19 cellular contexts compared by ENCODE assay signal in the genomic region with DNA sequence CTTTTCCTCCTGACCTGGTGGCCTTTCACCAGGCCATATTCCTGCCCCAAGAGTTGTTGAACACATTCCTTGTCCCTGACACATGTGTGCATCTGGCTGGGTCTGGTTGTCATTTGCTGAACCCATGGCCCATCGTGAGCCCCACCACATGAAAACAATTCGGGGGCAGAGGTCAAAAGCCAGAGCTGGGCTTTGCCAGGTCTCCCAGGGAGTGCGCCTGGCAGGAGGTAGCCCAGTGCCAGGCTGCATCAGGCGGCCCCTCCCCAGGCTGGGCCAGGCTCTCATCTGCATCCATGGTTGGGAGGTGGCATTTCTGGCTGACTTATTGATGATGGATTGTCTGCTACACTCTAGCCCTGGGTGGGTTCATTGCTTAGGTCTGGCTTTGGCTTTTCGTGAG. TPM values are rescaled to one million over a fixed set of nuclear protein-coding genes. Genes with fewer than 3 reads are reported as not detected.
"Had no signal": no experiment of that assay in that cellular context is flagged by ENCODE, and none has a peak within 500 bp of the region (broad histone marks: within the 10 kb centered on the region; RNA-seq: fewer than 3 reads in every experiment).

No MANE protein-coding gene starts in this region.

- H3K27ac Mint-ChIP-seq: activated CD4-positive, alpha-beta T cell treated with anti-CD3 and anti-CD28 coated beads, Interleukin-2, amount 10 ng/mL, durations not matched to agents 7 days and 5 days; activated naive CD4-positive, alpha-beta T cell treated with anti-CD3 and anti-CD28 coated beads, Interleukin-2, amount 10 ng/mL, durations not matched to agents 7 days and 5 days; activated T-helper 2 cell treated with anti-CD3 and anti-CD28 coated beads, Interferon-gamma antibody, Interleukin-2, Interleukin-4, amounts not matched to agents 10 μg/mL and 5 μg/mL and 100 μg/mL, durations not matched to agents 14 hours and 24 hours and 36 hours had no signal

- H3K4me1 ChIP-seq: thyroid gland had no signal

- ATAC-seq: gastroesophageal sphincter; naive thymus-derived CD4-positive, alpha-beta T cell had no signal

- H3K27ac ChIP-seq: epithelial cell of prostate, gastroesophageal sphincter, ovary, thyroid gland had no signal

- H3K36me3 Mint-ChIP-seq: activated naive CD4-positive, alpha-beta T cell treated with anti-CD3 and anti-CD28 coated beads, Interleukin-2, amount 10 ng/mL, durations not matched to agents 7 days and 5 days; naive thymus-derived CD4-positive, alpha-beta T cell had no signal

- H3K4me2 ChIP-seq: SK-N-SH had no signal

- H3K27me3 Mint-ChIP-seq: activated CD4-positive, alpha-beta T cell treated with anti-CD3 and anti-CD28 coated beads, Interleukin-2, amount 10 ng/mL, durations not matched to agents 7 days and 5 days had no signal

- H3K4me3 Mint-ChIP-seq: activated CD4-positive, alpha-beta T cell treated with anti-CD3 and anti-CD28 coated beads, Interleukin-2, amount 10 ng/mL, durations not matched to agents 7 days and 5 days; activated naive CD4-positive, alpha-beta T cell treated with anti-CD3 and anti-CD28 coated beads, Interleukin-2, amount 10 ng/mL, durations not matched to agents 7 days and 5 days; naive thymus-derived CD4-positive, alpha-beta T cell had no signal

- H3K9ac ChIP-seq: SK-N-SH had no signal

- H3K36me3 ChIP-seq: gastroesophageal sphincter, ovary, thyroid gland had no signal

- H3K9me3 Mint-ChIP-seq: activated CD4-positive, alpha-beta T cell treated with anti-CD3 and anti-CD28 coated beads, Interleukin-2, amount 10 ng/mL, durations not matched to agents 7 days and 5 days; activated naive CD4-positive, alpha-beta T cell treated with anti-CD3 and anti-CD28 coated beads, Interleukin-2, amount 10 ng/mL, durations not matched to agents 7 days and 5 days; activated T-helper 2 cell treated with anti-CD3 and anti-CD28 coated beads, Interferon-gamma antibody, Interleukin-2, Interleukin-4, amounts not matched to agents 10 μg/mL and 5 μg/mL and 100 μg/mL, durations not matched to agents 14 hours and 24 hours and 36 hours; naive thymus-derived CD4-positive, alpha-beta T cell had no signal

- H3K27me3 ChIP-seq: gastroesophageal sphincter, ovary, thyroid gland had no signal

- H3K4me3 ChIP-seq: gastroesophageal sphincter, ovary, thyroid gland had no signal

- H3K9me3 ChIP-seq: gastroesophageal sphincter, ovary, SK-N-SH, thyroid gland had no signal

- DNase-seq: activated CD4-positive, alpha-beta T cell treated with anti-CD3 and anti-CD28 coated beads, Interleukin-2, amount 10 ng/mL, durations not matched to agents 7 days and 5 days; activated CD4-positive, CD25-positive, alpha-beta regulatory T cell; activated naive CD4-positive, alpha-beta T cell treated with anti-CD3 and anti-CD28 coated beads, Interleukin-2, amount 10 ng/mL, durations not matched to agents 7 days and 5 days; activated T-cell treated with anti-CD3 and anti-CD28 coated beads for 4 hours; central memory CD4-positive, alpha-beta T cell; cortex of kidney; effector memory CD4-positive, alpha-beta T cell; kidney glomerular epithelial cell; naive thymus-derived CD4-positive, alpha-beta T cell; ovary; SK-N-SH; thyroid gland had no signal

RNA-seq across cellular contexts. Expression of a gene that starts 30.9 kb away (rescaled TPM):
- total RNA-seq: activated CD4-positive, alpha-beta T cell treated with anti-CD3 and anti-CD28 coated beads, Interleukin-2, amount 10 ng/mL, durations not matched to agents 7 days and 5 days; activated CD8-positive, alpha-beta memory T cell treated with anti-CD3 and anti-CD28 coated beads for 36 hours; activated T-helper 2 cell treated with anti-CD3 and anti-CD28 coated beads, Interferon-gamma antibody, Interleukin-2, Interleukin-4, amounts not matched to agents 10 μg/mL and 5 μg/mL and 100 μg/mL, durations not matched to agents 14 hours and 24 hours and 36 hours; mononuclear cell; naive thymus-derived CD4-positive, alpha-beta T cell; renal cortical epithelial cell; T-helper 1 cell treated with Interleukin-12 subunit alpha and Interleukin-12 subunit beta and Interleukin-4 antibody, amounts not matched to agents 30 ng/mL and 1 ng/mL, for 36 hours had no signal
- polyA plus RNA-seq: naive thymus-derived CD4-positive, alpha-beta T cell had no signal
